14 cellular contexts compared by ENCODE assay signal in the genomic region with DNA sequence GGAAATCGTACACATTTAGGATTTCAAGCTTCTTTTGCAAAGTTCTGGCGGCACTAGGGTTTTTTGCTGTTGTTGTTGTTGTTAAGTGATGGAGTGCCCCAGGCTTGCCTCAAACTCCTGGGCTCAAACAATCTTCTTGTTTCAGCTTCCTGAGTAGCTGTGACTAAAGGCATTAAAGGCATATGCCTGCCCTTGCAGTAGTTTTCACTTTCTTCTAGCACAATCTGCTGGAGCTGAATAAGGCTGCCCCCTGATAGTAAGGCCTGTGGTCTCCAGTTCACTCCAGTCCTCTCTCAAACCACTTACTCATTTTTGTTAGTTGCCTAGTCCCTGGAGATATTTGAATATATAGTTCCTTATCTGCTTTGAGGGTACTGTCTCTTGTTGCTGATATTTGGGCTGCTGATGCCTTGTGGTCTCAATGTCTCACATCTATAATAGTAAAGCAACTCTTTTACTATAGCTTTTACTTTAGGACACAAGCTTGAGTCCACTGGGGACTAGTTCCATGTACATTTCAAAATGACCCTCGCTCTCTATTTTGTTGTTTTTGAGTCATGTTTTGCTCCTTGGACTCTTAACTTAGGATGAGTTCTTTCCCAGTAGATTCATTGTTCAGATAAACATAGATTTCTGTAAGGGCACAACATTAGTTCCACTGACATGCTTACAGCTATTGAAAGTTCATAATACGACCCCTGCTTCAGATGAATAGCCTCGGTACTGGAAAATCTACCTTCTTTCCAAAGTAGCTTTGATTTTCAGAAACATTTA. TPM values are rescaled to one million over a fixed set of nuclear protein-coding genes. Genes with fewer than 3 reads are reported as not detected.
A peak's percentile ranks its signal among the peaks of the same experiment; 100 is the strongest.
DNase-seq lines count a peak whose midpoint lies in the region; ATAC-seq and TF ChIP-seq lines count a peak whose summit lies in the region.
"Had no signal": no experiment of that assay in that cellular context is flagged by ENCODE, and none has a peak within 500 bp of the region (broad histone marks: within the 10 kb centered on the region; RNA-seq: fewer than 3 reads in every experiment).

No MANE protein-coding gene starts in this region.

- intact Hi-C loops in activated B cell treated with CpG ODN at 0.5 μM for 24 hours (cut with micrococcal nuclease): no loop called here

- H4K20me1 ChIP-seq in BLaER1 treated with 17β-estradiol and CSF1 and Interleukin-3, amounts not matched to agents 10 nM and 100 nM: peaks cover 0 to 87% (median 42%) of the 10 kb centered on the region in 11 experiments; a peak in 17 of 22 replicates

- POLR2A ChIA-PET in activated B cell treated with CpG ODN at 0.5 μM for 24 hours (lab: Charles Lee): interaction anchor here (0.5 to 1.4 kb wide), 2 partner anchors 9 to 22 kb away, joined by 4 read pairs; no protein-coding TSS in a partner anchor

- H3K27me3 Mint-ChIP-seq in activated B cell treated with CpG ODN at 0.5 μM for 24 hours: no peaks in the 10 kb centered on the region
- H3K27me3 Mint-ChIP-seq in glutamatergic neuron (ENCODE audit: unreplicated experiment): no peaks in the 10 kb centered on the region

- H3K4me3 Mint-ChIP-seq in activated B cell treated with CpG ODN at 0.5 μM for 24 hours (no peak overlapping the region), glutamatergic neuron (ENCODE audit: unreplicated experiment) (no peak overlapping the region)

- H3K36me3 ChIP-seq in BLaER1 treated with 17β-estradiol and CSF1 and Interleukin-3, amounts not matched to agents 10 nM and 100 nM: peaks cover 32 to 99% (median 78%) of the 10 kb centered on the region in 11 experiments

- TF ChIP-seq CTCF in activated B cell treated with CpG ODN at 0.5 μM for 24 hours (IDR thresholded peaks at IDR 0.05) (no peak), glutamatergic neuron (IDR thresholded peaks at IDR 0.05; ENCODE audit: partially characterized antibody, unreplicated experiment) (no peak)

- CTCF ChIA-PET in activated B cell treated with CpG ODN at 0.5 μM for 24 hours (lab: Charles Lee): no interaction called here

- ATAC-seq in GM21619 (IDR thresholded peaks at IDR 0.05; ENCODE audit: unreplicated experiment): peak; percentile 56
- ATAC-seq in activated B cell treated with CpG ODN at 0.5 μM for 24 hours (ENCODE audit: low read depth): no peak
- ATAC-seq in left lobe of liver: peak; percentile 34
- no peak for ATAC-seq in HG03095 (IDR thresholded peaks at IDR 0.05; ENCODE audit: unreplicated experiment)
- no peak for ATAC-seq in GM19455 (IDR thresholded peaks at IDR 0.05; ENCODE audit: unreplicated experiment)
- ATAC-seq: psoas muscle had no signal

- no peak overlapping the region for H3K27ac ChIP-seq in BLaER1 treated with 17β-estradiol and CSF1 and Interleukin-3, amounts not matched to agents 10 nM and 100 nM
- H3K27ac ChIP-seq: ascending aorta, psoas muscle, RWPE1 had no signal

- H3K4me3 ChIP-seq in BLaER1 treated with 17β-estradiol and CSF1 and Interleukin-3, amounts not matched to agents 10 nM and 100 nM: no peak overlapping the region
- H3K4me3 ChIP-seq: ascending aorta, psoas muscle had no signal

- H3K27me3 ChIP-seq in BLaER1 treated with 17β-estradiol and CSF1 and Interleukin-3, amounts not matched to agents 10 nM and 100 nM: no peaks in the 10 kb centered on the region
- H3K27me3 ChIP-seq: ascending aorta had no signal

- H3K36me3 Mint-ChIP-seq in activated B cell treated with CpG ODN at 0.5 μM for 24 hours (ENCODE audit: low read depth) (peaks cover 34% of the 10 kb centered on the region), glutamatergic neuron (ENCODE audit: unreplicated experiment) (peaks cover 14% of the 10 kb centered on the region)

- H3K27ac Mint-ChIP-seq in activated B cell treated with CpG ODN at 0.5 μM for 24 hours (peak overlapping the region; percentile 32), glutamatergic neuron (ENCODE audit: unreplicated experiment) (no peak overlapping the region)

- peaks cover 31% of the 10 kb centered on the region for H3K4me1 Mint-ChIP-seq in activated B cell treated with CpG ODN at 0.5 μM for 24 hours
- H3K4me1 Mint-ChIP-seq in glutamatergic neuron (ENCODE audit: low read depth, unreplicated experiment): peaks cover 5% of the 10 kb centered on the region

- H3K9me3 ChIP-seq in BLaER1 treated with 17β-estradiol and CSF1 and Interleukin-3, amounts not matched to agents 10 nM and 100 nM (replicated peaks in 1 of 11): peaks cover 17 to 34% (median 20%) of the 10 kb centered on the region in 11 experiments
- H3K9me3 ChIP-seq: ascending aorta, psoas muscle had no signal

- no peak overlapping the region for H3K9ac ChIP-seq in BLaER1 treated with 17β-estradiol and CSF1 and Interleukin-3, amounts not matched to agents 10 nM and 100 nM

- H3K9me3 Mint-ChIP-seq in activated B cell treated with CpG ODN at 0.5 μM for 24 hours: no peaks in the 10 kb centered on the region
- H3K9me3 Mint-ChIP-seq in glutamatergic neuron (ENCODE audit: unreplicated experiment): peaks cover 2% of the 10 kb centered on the region

- DNase-seq in activated B cell treated with CpG ODN at 0.5 μM for 24 hours (no peak), left lobe of liver (ENCODE audit: low spot score) (no peak), glutamatergic neuron (no peak), NCI-H1048 (lab: John Stamatoyannopoulos, UW) (no peak)
- DNase-seq: MV-4-11; NCI-H345; psoas muscle; stimulated activated CD4-positive, alpha-beta T cell treated with anti-CD3 and anti-CD28 coated beads, Interleukin-2, amount 100 ng/mL, for 24 hours had no signal

- peak overlapping the region in 6 of 11 experiments; percentile 2 to 19 (median 3); a peak in 1 of 22 replicates for H3K4me2 ChIP-seq in BLaER1 treated with 17β-estradiol and CSF1 and Interleukin-3, amounts not matched to agents 10 nM and 100 nM

- H3K4me1 ChIP-seq in BLaER1 treated with 17β-estradiol and CSF1 and Interleukin-3, amounts not matched to agents 10 nM and 100 nM: peaks cover 0 to 17% (median 8%) of the 10 kb centered on the region in 10 experiments; a peak in 11 of 20 replicates
- H3K4me1 ChIP-seq: ascending aorta, psoas muscle had no signal

RNA-seq across cellular contexts. Expression of gene PHF14, which starts 25.5 kb away (rescaled TPM):
- total RNA-seq in activated B cell treated with CpG ODN at 0.5 μM for 24 hours: 33.0 and 38.2 TPM in 2 replicates
- 14.7 TPM for total RNA-seq in left lobe of liver
- total RNA-seq in glutamatergic neuron (ENCODE audit: unreplicated experiment): 90.1 TPM

Comparison
In these comparisons a context has a peak if more than half of its experiments do, and no peak if none do; other contexts are left out.
1. ATAC-seq: peak in GM21619 (single experiment) and left lobe of liver (single experiment); none in activated B cell treated with CpG ODN at 0.5 μM for 24 hours (single experiment), HG03095 (single experiment) and GM19455 (single experiment).